In genomic region chr2:240252191-240252871, GRCh38 we compare ENCODE assay signal across 17 cellular contexts.
DNase-seq lines count a peak whose midpoint lies in the region; ATAC-seq, FAIRE-seq and TF ChIP-seq lines count a peak whose summit lies in the region.
"Had no signal": no experiment of that assay in that cellular context is flagged by ENCODE, and none has a peak within 500 bp of the region (broad histone marks: within the 10 kb centered on the region; RNA-seq: fewer than 3 reads in every experiment).

No MANE protein-coding gene starts in this region.

- no peak for TF ChIP-seq CTCF in HCT116 (IDR thresholded peaks at IDR 0.05 in 2 of 3, conservative IDR thresholded peaks at IDR 0.05 in 1 of 3; ENCODE audit: borderline replicate concordance in 1 of 3, insufficient read depth in 1 of 3, low read depth in 2 of 3, low read length in 2 of 3)
- no peak for TF ChIP-seq CTCF in colonic mucosa (IDR thresholded peaks at IDR 0.05)
- no peak for TF ChIP-seq CTCF in mucosa of descending colon (IDR thresholded peaks at IDR 0.05)

- no peaks in the 10 kb centered on the region for H3K9me3 ChIP-seq in HCT116 (ENCODE audit: control insufficient read depth in 1 of 2, insufficient read depth in 1 of 2, low read depth in 1 of 2, low read length in 2 of 2)
- H3K9me3 ChIP-seq in colonic mucosa: no peaks in the 10 kb centered on the region
- H3K9me3 ChIP-seq in mucosa of descending colon: no peaks in the 10 kb centered on the region
- H3K9me3 ChIP-seq in subcutaneous abdominal adipose tissue (ENCODE audit: control insufficient read depth in 5 of 5, low read length in 5 of 5): no peaks in the 10 kb centered on the region
- no peaks in the 10 kb centered on the region for H3K9me3 ChIP-seq in small intestine (ENCODE audit: control insufficient read depth, low read depth)
- H3K9me3 ChIP-seq: MG63 had no signal

- POLR2A ChIA-PET in HCT116 (lab: Charles Lee): interaction anchor here (0.9 kb wide), 1 partner anchor 19 kb away, joined by 3 read pairs; no protein-coding TSS in a partner anchor

- RAD21 ChIA-PET in HCT116 (lab: Charles Lee; ENCODE audit: low non-redundant PET in 1 of 2, low total read pairs in 2 of 2, uncharacterized antibody in 2 of 2, unreplicated experiment in 2 of 2): no interaction called here

- no peak for FAIRE-seq in small intestine (lab: Jason Lieb, UNC)
- FAIRE-seq: GM12878, islet of Langerhans had no signal

- no peaks in the 10 kb centered on the region for H3K79me2 ChIP-seq in HCT116 (ENCODE audit: insufficient read depth, low read length)

- H3K9ac ChIP-seq in HCT116 (ENCODE audit: low read length) (peak overlapping the region; percentile 77), colonic mucosa (ENCODE audit: low read depth in 2 of 2, low read length in 2 of 2) (no peak overlapping the region), subcutaneous abdominal adipose tissue (ENCODE audit: low read length in 5 of 5) (no peak overlapping the region)
- H3K9ac ChIP-seq: BLaER1 treated with 17β-estradiol and CSF1 and Interleukin-3, amounts not matched to agents 10 nM and 100 nM had no signal

- H2AFZ ChIP-seq in HCT116 (ENCODE audit: low read depth, low read length, poor library complexity, severe bottlenecking): no peak overlapping the region

- no peak for TF ChIP-seq RAD21 in HCT116 (IDR thresholded peaks at IDR 0.05; ENCODE audit: low read depth)

- peak overlapping the region; percentile 85 for H3K27ac ChIP-seq in HCT116 (ENCODE audit: low read depth, low read length)
- no peak overlapping the region for H3K27ac ChIP-seq in colonic mucosa
- H3K27ac ChIP-seq in subcutaneous abdominal adipose tissue (ENCODE audit: low read depth, low read length): peak overlapping the region; percentile 46
- peak overlapping the region in 1 of 2 donors; percentile 78 for H3K27ac ChIP-seq in small intestine (ENCODE audit: low read depth in 1 of 2, low read length in 1 of 2)

- no peaks in the 10 kb centered on the region for H3K9me2 ChIP-seq in HCT116 (ENCODE audit: insufficient read depth)

- H3K36me3 ChIP-seq in HCT116 (ENCODE audit: control insufficient read depth in 1 of 2, insufficient read depth in 2 of 2, low read length in 2 of 2): no peaks in the 10 kb centered on the region
- H3K36me3 ChIP-seq in colonic mucosa: no peaks in the 10 kb centered on the region
- H3K36me3 ChIP-seq in mucosa of descending colon (ENCODE audit: low read depth): no peaks in the 10 kb centered on the region
- no peaks in the 10 kb centered on the region for H3K36me3 ChIP-seq in subcutaneous abdominal adipose tissue (ENCODE audit: control insufficient read depth in 5 of 5, insufficient read depth in 5 of 5, low read length in 5 of 5)
- H3K36me3 ChIP-seq in small intestine (ENCODE audit: control insufficient read depth in 2 of 2, insufficient read depth in 2 of 2, low read length in 2 of 2): no peaks in the 10 kb centered on the region
- H3K36me3 ChIP-seq: BLaER1 treated with 17β-estradiol and CSF1 and Interleukin-3, amounts not matched to agents 10 nM and 100 nM; MG63 had no signal

- WGBS in small intestine, 3 donors: 67 to 84% (median 71%) methylated on average over 20 of the region's 20 CpGs

- DNase-seq in HCT116 (ENCODE audit: low read depth, low spot score) (no peak), colonic mucosa (peak; percentile 15), mucosa of descending colon (peak in 2 of 3 donors; percentile 16 to 44), NCI-H226 (no peak), small intestine (no peak), GDM1 (lab: John Stamatoyannopoulos, UW) (no peak)
- DNase-seq: activated T-cell treated with anti-CD3 and anti-CD28 coated beads for 4 hours; effector CD4-positive, alpha-beta T cell; foreskin keratinocyte; naive thymus-derived CD8-positive, alpha-beta T cell; NK-92 treated with Interleukin-12 subunit alpha and Interleukin-12 subunit beta, amount 100 ng/mL, for 24 hours had no signal

- no TSS peak for BruUV-seq in HCT116 (replicated peaks; lab: Mats Ljungman, UMichigan)

- peak overlapping the region; percentile 98 for H3K4me2 ChIP-seq in HCT116 (ENCODE audit: low read length)

- intact Hi-C loops in HCT116 (cut with micrococcal nuclease): loop anchor here (5.0 kb wide), 1 partner anchor 185 kb away; the partner anchor contains the start of gene GPC1
- intact Hi-C loops in colonic mucosa (cut with DNase I): no loop called here
- intact Hi-C loops in mucosa of descending colon (cut with DNase I, micrococcal nuclease): no loop called here

- no peak for TF ChIP-seq POLR2A in HCT116 (IDR thresholded peaks at IDR 0.05; ENCODE audit: borderline replicate concordance, extremely low read depth, insufficient read depth, insufficient read length)

- H3K4me1 ChIP-seq in HCT116 (ENCODE audit: control insufficient read depth in 1 of 2, insufficient read depth in 2 of 2, low read length in 2 of 2): peaks cover 49 to 85% of the 10 kb centered on the region in 2 experiments
- H3K4me1 ChIP-seq in colonic mucosa: no peaks in the 10 kb centered on the region
- H3K4me1 ChIP-seq in mucosa of descending colon (ENCODE audit: low read depth): peaks cover 8% of the 10 kb centered on the region
- H3K4me1 ChIP-seq in subcutaneous abdominal adipose tissue (ENCODE audit: control insufficient read depth in 5 of 5, insufficient read depth in 5 of 5, low read length in 5 of 5): peaks cover 0 to 18% (median 13%) of the 10 kb centered on the region in 5 donors
- no peaks in the 10 kb centered on the region for H3K4me1 ChIP-seq in small intestine (ENCODE audit: control insufficient read depth in 2 of 2, insufficient read depth in 1 of 2, low read depth in 1 of 2, low read length in 1 of 2)

- H3K27me3 ChIP-seq in HCT116 (ENCODE audit: insufficient read depth, low read length) (no peaks in the 10 kb centered on the region), colonic mucosa (no peaks in the 10 kb centered on the region), subcutaneous abdominal adipose tissue (ENCODE audit: control insufficient read depth in 5 of 5, insufficient read depth in 4 of 5, low read length in 5 of 5) (peaks cover 0 to 6% (median 0%) of the 10 kb centered on the region in 5 donors), small intestine (ENCODE audit: control insufficient read depth in 2 of 2, insufficient read depth in 2 of 2, low read length in 2 of 2) (no peaks in the 10 kb centered on the region)
- H3K27me3 ChIP-seq: BLaER1 treated with 17β-estradiol and CSF1 and Interleukin-3, amounts not matched to agents 10 nM and 100 nM; foreskin keratinocyte; MG63 had no signal

- CTCF ChIA-PET in HCT116 (lab: Charles Lee): no interaction called here

- H3K4me3 ChIP-seq in HCT116 (replicated peaks in 1 of 2; ENCODE audit: low read depth in 1 of 2, low read length in 2 of 2): no peak overlapping the region
- no peak overlapping the region for H3K4me3 ChIP-seq in colonic mucosa
- H3K4me3 ChIP-seq in mucosa of descending colon: no peak overlapping the region
- no peak overlapping the region for H3K4me3 ChIP-seq in subcutaneous abdominal adipose tissue (ENCODE audit: low read depth in 1 of 5, low read length in 5 of 5)
- H3K4me3 ChIP-seq in small intestine (ENCODE audit: low read depth in 1 of 2, low read length in 2 of 2): no peak overlapping the region
- H3K4me3 ChIP-seq: BLaER1 treated with 17β-estradiol and CSF1 and Interleukin-3, amounts not matched to agents 10 nM and 100 nM; GM12878; MG63 had no signal

- no peaks in the 10 kb centered on the region for H4K20me1 ChIP-seq in HCT116 (ENCODE audit: insufficient read depth)
- H4K20me1 ChIP-seq: BLaER1 treated with 17β-estradiol and CSF1 and Interleukin-3, amounts not matched to agents 10 nM and 100 nM had no signal

- no peak for ATAC-seq in HCT116
- ATAC-seq in mucosa of descending colon: no peak
- no peak for ATAC-seq in HG03045 (IDR thresholded peaks at IDR 0.05; ENCODE audit: unreplicated experiment)
- ATAC-seq: naive thymus-derived CD8-positive, alpha-beta T cell had no signal

TF ChIP-seq in HCT116, 20 proteins besides CTCF, POLR2A, EP300 and RAD21:
- TF ChIP-seq MAX (IDR thresholded peaks at IDR 0.05): no peak
- TF ChIP-seq, protein P1, sequence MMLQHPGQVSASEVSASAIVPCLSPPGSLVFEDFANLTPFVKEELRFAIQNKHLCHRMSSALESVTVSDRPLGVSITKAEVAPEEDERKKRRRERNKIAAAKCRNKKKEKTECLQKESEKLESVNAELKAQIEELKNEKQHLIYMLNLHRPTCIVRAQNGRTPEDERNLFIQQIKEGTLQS (IDR thresholded peaks at IDR 0.05): no peak
- no peak for TF ChIP-seq EGR1 (IDR thresholded peaks at IDR 0.05; ENCODE audit: low read depth)
- TF ChIP-seq CEBPB (IDR thresholded peaks at IDR 0.05; ENCODE audit: low read depth): no peak
- TF ChIP-seq SIN3A (IDR thresholded peaks at IDR 0.05; ENCODE audit: low read depth): no peak
- TF ChIP-seq EZH2 (IDR thresholded peaks at IDR 0.05): no peak
TF ChIP-seq in HCT116: peak in this region for 0.

Comparison
In these comparisons a context has a peak if more than half of its experiments do, and no peak if none do; other contexts are left out.
1. DNase-seq: peak in colonic mucosa (single experiment) and mucosa of descending colon (2 of 3); none in HCT116 (single experiment), NCI-H226 (single experiment), small intestine (single experiment) and GDM1 (single experiment).